Comparison of ENCODE assay signal across 8 cellular contexts in the genomic region with DNA sequence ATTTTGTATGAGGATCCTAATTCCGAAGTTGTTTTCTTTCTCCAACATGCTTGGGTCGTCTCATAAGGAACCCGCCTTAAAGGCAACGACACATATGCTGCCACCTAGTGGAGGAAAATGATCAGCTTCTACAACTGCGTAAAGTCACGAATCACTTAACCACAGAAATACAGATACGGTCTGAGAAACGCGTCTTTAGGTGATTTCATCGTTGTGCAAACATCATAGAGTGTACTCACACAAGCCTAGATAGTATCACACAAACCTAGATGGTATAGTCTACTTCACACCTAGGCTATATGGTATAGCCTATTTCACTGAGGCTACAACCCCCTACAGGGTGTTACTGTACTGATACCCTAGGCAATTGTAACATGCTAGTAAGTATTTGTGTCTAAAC.
DNase-seq lines count a peak whose midpoint lies in the region; FAIRE-seq and TF ChIP-seq lines count a peak whose summit lies in the region.

No MANE protein-coding gene starts in this region.

- no peaks in the 10 kb centered on the region for H3K9me3 Mint-ChIP-seq in T-helper 2 cell treated with Interferon-gamma antibody and Interleukin-4, amounts not matched to agents 5 μg/mL and 100 μg/mL, for 36 hours

- H3K27ac ChIP-seq in caudate nucleus (ENCODE audit: low read depth, low read length) (peak overlapping the region; percentile 58), layer of hippocampus (ENCODE audit: low read depth, low read length) (peak overlapping the region; percentile 64)

- no peaks in the 10 kb centered on the region for H3K36me3 Mint-ChIP-seq in T-helper 2 cell treated with Interferon-gamma antibody and Interleukin-4, amounts not matched to agents 5 μg/mL and 100 μg/mL, for 36 hours (ENCODE audit: low read depth)

- peak overlapping the region; percentile 18 for H3K4me3 Mint-ChIP-seq in T-helper 2 cell treated with Interferon-gamma antibody and Interleukin-4, amounts not matched to agents 5 μg/mL and 100 μg/mL, for 36 hours

- peaks cover 51% of the 10 kb centered on the region for H3K4me1 Mint-ChIP-seq in T-helper 2 cell treated with Interferon-gamma antibody and Interleukin-4, amounts not matched to agents 5 μg/mL and 100 μg/mL, for 36 hours (ENCODE audit: low read depth)

- peaks cover 16% of the 10 kb centered on the region for H3K27me3 Mint-ChIP-seq in T-helper 2 cell treated with Interferon-gamma antibody and Interleukin-4, amounts not matched to agents 5 μg/mL and 100 μg/mL, for 36 hours (ENCODE audit: low read depth)

- no peak overlapping the region for H3K4me3 ChIP-seq in HFF-Myc (replicated peaks; ENCODE audit: low read depth, low read length)

- TF ChIP-seq CTCF in HFF-Myc (IDR thresholded peaks at IDR 0.05; ENCODE audit: low read depth, low read length, missing control alignments): peak; percentile 86

- H3K27ac Mint-ChIP-seq in T-helper 2 cell treated with Interferon-gamma antibody and Interleukin-4, amounts not matched to agents 5 μg/mL and 100 μg/mL, for 36 hours: peak overlapping the region; percentile 84

- H3K27me3 ChIP-seq in layer of hippocampus (ENCODE audit: control insufficient read depth, insufficient read depth, low read length): no peaks in the 10 kb centered on the region

- DNase-seq in HFF-Myc (ENCODE audit: extremely low read depth, low read depth): peak; percentile 92
- peak; percentile 45 to 73 for DNase-seq in NCI-H1930 (lab: John Stamatoyannopoulos, UW)
- DNase-seq in T-helper 2 cell treated with Interferon-gamma antibody and Interleukin-4, amounts not matched to agents 5 μg/mL and 100 μg/mL, for 36 hours (ENCODE audit: low spot score): peak; percentile 79
- peak in 25 of 61 donors; percentile 10 to 88 (median 34) for DNase-seq in caudate nucleus (lab: John Stamatoyannopoulos, UW)
- peak in 2 of 3 experiments; percentile 15 to 43 for DNase-seq in stimulated activated CD4-positive, alpha-beta T cell treated with anti-CD3 and anti-CD28 coated beads, TNF-alpha, amount 100 ng/mL, for 4 hours (ENCODE audit: low read depth in 3 of 3)
- no peak for DNase-seq in GOT3 (lab: John Stamatoyannopoulos, UW)

- peak; percentile 96 for FAIRE-seq in G401.6 (lab: Jason Lieb, UNC)
